ENCODE assay signal across 7 cellular contexts in genomic region chr9:112751059-112751795, GRCh38. TPM values are rescaled to one million over a fixed set of nuclear protein-coding genes. Genes with fewer than 3 reads are reported as not detected.
DNase-seq lines count a peak whose midpoint lies in the region; ATAC-seq and TF ChIP-seq lines count a peak whose summit lies in the region.

No MANE protein-coding gene starts in this region.

- TF ChIP-seq CTCF in GM12875 (IDR thresholded peaks at IDR 0.05; ENCODE audit: borderline replicate concordance, insufficient read depth, low read depth, low read length) = no peak
- no peak for TF ChIP-seq CTCF in NB4 (IDR thresholded peaks at IDR 0.05; ENCODE audit: low read depth, low read length)
- no peak for TF ChIP-seq CTCF in sigmoid colon (IDR thresholded peaks at IDR 0.05)

- peak overlapping the region; percentile 68 for H3K9ac ChIP-seq in iPS-15b (ENCODE audit: low read depth, low read length)

- peaks cover 8% of the 10 kb centered on the region for H3K27me3 ChIP-seq in iPS-15b (ENCODE audit: control insufficient read depth, insufficient read depth, low read length)
- no peaks in the 10 kb centered on the region for H3K27me3 ChIP-seq in sigmoid colon

- TF ChIP-seq POLR2A in NB4 (IDR thresholded peaks at IDR 0.05; ENCODE audit: extremely low read depth, insufficient read length) (no peak), sigmoid colon (IDR thresholded peaks at IDR 0.05) (no peak)

- peak overlapping the region; percentile 85 for H3K4me3 ChIP-seq in GM12875 (ENCODE audit: low read depth, low read length)
- peak overlapping the region; percentile 57 for H3K4me3 ChIP-seq in NB4 (ENCODE audit: low read depth, low read length)
- H3K4me3 ChIP-seq in iPS-15b (ENCODE audit: low read depth, low read length) = peak overlapping the region; percentile 58
- peak overlapping the region; percentile 93 to 99 (median 97) for H3K4me3 ChIP-seq in sigmoid colon

- H3K9me3 ChIP-seq in iPS-15b (ENCODE audit: control insufficient read depth, insufficient read depth, low read length) (no peaks in the 10 kb centered on the region), sigmoid colon (no peaks in the 10 kb centered on the region)

- H3K36me3 ChIP-seq in iPS-15b (ENCODE audit: control insufficient read depth, insufficient read depth, low read length) = no peaks in the 10 kb centered on the region
- no peaks in the 10 kb centered on the region for H3K36me3 ChIP-seq in sigmoid colon

- peak; percentile 85 for DNase-seq in NB4 (ENCODE audit: low read depth)
- DNase-seq in T-helper 9 cell = peak; percentile 30
- DNase-seq in T47D (ENCODE audit: low read depth in 1 of 2, low spot score in 1 of 2) = peak; percentile 74 to 81
- DNase-seq in sigmoid colon = peak; percentile 72

- in situ Hi-C loops in T47D (cut with HindIII; ENCODE audit: low pct_unique_long_range_greater_than_20kb, low sequenced_read_pairs) = no loop called here

- intact Hi-C loops in sigmoid colon (cut with DNase I) = loop anchor here (2.0 kb wide), 1 partner anchor 38 kb away; no protein-coding TSS in a partner anchor

- no peak for TF ChIP-seq EP300 in sigmoid colon (IDR thresholded peaks at IDR 0.05)

- WGBS in sigmoid colon, 2 donors = 0 to 1% methylated on average over 49 of the region's 49 CpGs

- peak; percentile 31 for ATAC-seq in HG02588 (IDR thresholded peaks at IDR 0.05; ENCODE audit: unreplicated experiment)

- peak overlapping the region; percentile 78 to 90 (median 86) for H3K27ac ChIP-seq in sigmoid colon

- H3K4me1 ChIP-seq in iPS-15b (ENCODE audit: control insufficient read depth, insufficient read depth, low read length) (peaks cover 11% of the 10 kb centered on the region), sigmoid colon (peaks cover 0 to 58% (median 53%) of the 10 kb centered on the region in 4 donors)

RNA-seq across cellular contexts. Expression of gene SNX30, which starts 0.7 kb away (rescaled TPM):
- 1 to 10 TPM; 6.4 to 10.0 (median 8.2) TPM for total RNA-seq in sigmoid colon
- 10 to 100 TPM in 1 of 3 donors, 1 to 10 TPM in 2; 7.8 to 16.4 (median 9.3) TPM for polyA plus RNA-seq in sigmoid colon

RNA-seq across cellular contexts. Expression of gene INIP, which starts 33.3 kb away (rescaled TPM):
- total RNA-seq in sigmoid colon = 10 to 100 TPM; 10.0 to 16.8 (median 12.3) TPM
- 10 to 100 TPM; 12.6 to 28.4 (median 19.6) TPM for polyA plus RNA-seq in sigmoid colon

Comparison
In these comparisons a context has a peak if more than half of its experiments do, and no peak if none do; other contexts are left out.
1. Peak in every context shown above with its lines: DNase-seq, ATAC-seq, H3K4me3 ChIP-seq and H3K27ac ChIP-seq.
2. DNase-seq: peak in every context shown above with its lines; median percentile 85 in NB4; 78 in T47D; 72 in sigmoid colon; 30 in T-helper 9 cell.